ENCODE assay signal across 19 cellular contexts in the genomic region with DNA sequence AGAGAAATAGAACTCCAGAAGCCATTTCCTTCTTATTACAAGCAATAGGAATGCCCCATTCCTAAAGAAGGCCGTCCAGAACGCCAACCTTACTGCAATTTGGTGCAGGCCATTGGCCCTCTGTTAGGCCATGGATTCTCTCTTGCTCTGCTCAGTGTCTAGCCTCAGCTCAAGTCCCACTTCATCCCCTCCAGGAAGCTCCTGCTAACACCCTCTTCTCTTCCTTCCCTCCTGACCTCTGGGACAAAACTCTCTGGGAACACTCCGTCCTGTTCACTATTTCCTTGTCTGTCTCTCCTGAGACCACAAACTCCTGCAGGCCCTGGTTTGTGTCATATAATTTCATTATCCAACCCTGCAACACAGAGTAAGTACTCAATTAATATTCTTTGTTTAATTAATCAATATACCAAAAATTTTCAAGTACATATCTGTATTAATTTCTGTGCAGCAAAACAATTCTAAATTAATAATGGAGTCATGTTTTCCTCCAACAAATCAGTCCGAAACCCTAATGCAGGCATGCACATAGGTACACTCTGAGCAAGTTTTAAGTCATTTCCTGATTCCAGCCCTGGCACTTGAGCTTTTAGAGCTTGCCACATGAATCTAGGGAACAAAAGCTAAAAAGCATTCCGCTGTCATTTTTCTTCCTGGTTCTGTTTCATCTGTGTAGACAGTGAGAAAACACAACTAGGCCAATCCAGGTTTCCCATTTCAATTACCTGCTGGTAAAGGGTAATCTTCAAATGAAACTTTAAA.
DNase-seq lines count a peak whose midpoint lies in the region; ATAC-seq and TF ChIP-seq lines count a peak whose summit lies in the region.
"Had no signal": no experiment of that assay in that cellular context is flagged by ENCODE, and none has a peak within 500 bp of the region (broad histone marks: within the 10 kb centered on the region; RNA-seq: fewer than 3 reads in every experiment).

No MANE protein-coding gene starts in this region.

- H3K9me2 ChIP-seq in GM23338 (ENCODE audit: insufficient read depth), result peaks cover 4% of the 10 kb centered on the region; the same call in 1 of the 2 replicates

- 94% methylated on average over 5 of the region's 5 CpGs for WGBS in mammary epithelial cell (ENCODE audit: low coverage, missing lambda C conversion rate)
- WGBS in gastroesophageal sphincter (ENCODE audit: low coverage in 1 of 2), 2 donors, result 73 to 74% methylated on average over 5 of the region's 5 CpGs

- H3K4me3 Mint-ChIP-seq in GM23338 (no peak overlapping the region), mesothelial cell of epicardium (no peak overlapping the region)
- H3K4me3 Mint-ChIP-seq: activated naive CD8-positive, alpha-beta T cell; brain; CD8-positive, alpha-beta T cell had no signal

- in situ Hi-C loops in mammary epithelial cell (cut with MboI; ENCODE audit: low sequenced_read_pairs in 2 of 2), result no loop called here

- peaks cover 9% of the 10 kb centered on the region for H3K4me1 ChIP-seq in GM23338 (ENCODE audit: insufficient read depth)
- H3K4me1 ChIP-seq in mammary epithelial cell (ENCODE audit: insufficient read depth, low read length), result no peaks in the 10 kb centered on the region
- H3K4me1 ChIP-seq in gastroesophageal sphincter, result no peaks in the 10 kb centered on the region

- intact Hi-C loops in mammary epithelial cell (cut with micrococcal nuclease), result no loop called here

- H3K27me3 Mint-ChIP-seq in GM23338 (ENCODE audit: insufficient read depth, low read depth, poor library complexity) (no peaks in the 10 kb centered on the region), mesothelial cell of epicardium (ENCODE audit: low read depth) (no peaks in the 10 kb centered on the region)
- H3K27me3 Mint-ChIP-seq: activated naive CD8-positive, alpha-beta T cell had no signal

- no peaks in the 10 kb centered on the region for H3F3A ChIP-seq in GM23338 (replicated peaks; ENCODE audit: low read depth)

- H3K27me3 ChIP-seq in GM23338 (ENCODE audit: insufficient read depth) (no peaks in the 10 kb centered on the region), mammary epithelial cell (ENCODE audit: insufficient read depth, low read length) (no peaks in the 10 kb centered on the region), gastroesophageal sphincter (peaks cover 18% of the 10 kb centered on the region)

- H3K27ac Mint-ChIP-seq in GM23338, result no peak overlapping the region
- H3K27ac Mint-ChIP-seq in mesothelial cell of epicardium, result peak overlapping the region; percentile 73
- H3K27ac Mint-ChIP-seq: activated naive CD8-positive, alpha-beta T cell; brain; CD8-positive, alpha-beta T cell had no signal

- H3K4me2 ChIP-seq in GM23338, result no peak overlapping the region
- H3K4me2 ChIP-seq in mammary epithelial cell (ENCODE audit: insufficient read depth, low read depth, low read length), result no peak overlapping the region

- H4K20me1 ChIP-seq in GM23338 (replicated peaks; ENCODE audit: insufficient read depth) (no peaks in the 10 kb centered on the region), mammary epithelial cell (ENCODE audit: insufficient read depth, low read length) (no peaks in the 10 kb centered on the region)

- H3K36me3 Mint-ChIP-seq in GM23338 (ENCODE audit: low read depth) (no peaks in the 10 kb centered on the region), mesothelial cell of epicardium (no peaks in the 10 kb centered on the region)
- H3K36me3 Mint-ChIP-seq: activated naive CD8-positive, alpha-beta T cell; brain; CD8-positive, alpha-beta T cell had no signal

- no peaks in the 10 kb centered on the region for H3K79me2 ChIP-seq in GM23338 (replicated peaks; ENCODE audit: insufficient read depth)
- no peaks in the 10 kb centered on the region for H3K79me2 ChIP-seq in mammary epithelial cell (ENCODE audit: insufficient read depth, low read length)

- dilution Hi-C loops in mammary epithelial cell (cut with HindIII; ENCODE audit: low sequenced_read_pairs), result no loop called here

- no peak for TF ChIP-seq POLR2A in gastroesophageal sphincter (IDR thresholded peaks at IDR 0.05)

- H3K9ac ChIP-seq in mammary epithelial cell (ENCODE audit: insufficient read depth, low read length), result no peak overlapping the region

- H3K4me3 ChIP-seq in AG10803 (ENCODE audit: low read length), result no peak overlapping the region
- H3K4me3 ChIP-seq in GM23338, result no peak overlapping the region
- no peak overlapping the region for H3K4me3 ChIP-seq in mammary epithelial cell (replicated peaks in 1 of 3; ENCODE audit: insufficient read depth in 1 of 3, low read depth in 2 of 3, low read length in 3 of 3)
- no peak overlapping the region for H3K4me3 ChIP-seq in gastroesophageal sphincter
- H3K4me3 ChIP-seq: coronary artery had no signal

- H3K36me3 ChIP-seq in GM23338 (ENCODE audit: insufficient read depth), result no peaks in the 10 kb centered on the region
- H3K36me3 ChIP-seq in mammary epithelial cell (ENCODE audit: insufficient read depth, low read length), result no peaks in the 10 kb centered on the region
- no peaks in the 10 kb centered on the region for H3K36me3 ChIP-seq in gastroesophageal sphincter

- no peaks in the 10 kb centered on the region for H3K9me3 ChIP-seq in mammary epithelial cell (replicated peaks; ENCODE audit: insufficient read depth, low read length)
- H3K9me3 ChIP-seq in gastroesophageal sphincter, result no peaks in the 10 kb centered on the region

- no TSS peak for BruUV-seq in mammary epithelial cell (replicated peaks; lab: Mats Ljungman, UMichigan)

- DNase-seq in AG10803 (ENCODE audit: low read depth) (peak; percentile 8), GM23338 (ENCODE audit: low spot score) (no peak), mammary epithelial cell (no peak), mesothelial cell of epicardium (ENCODE audit: low spot score in 2 of 2, unreplicated experiment in 2 of 2) (no peak), NCI-H1105 (lab: John Stamatoyannopoulos, UW) (no peak), NCI-H82 (lab: John Stamatoyannopoulos, UW) (no peak)
- DNase-seq: activated T-cell treated with anti-CD3 and anti-CD28 coated beads, Interleukin-2, amount 50 U/mL, for 48 hours; CD8-positive, alpha-beta T cell; Karpas-422; NCI-H1092; NCI-H2171; stimulated activated CD4-positive, alpha-beta T cell treated with anti-CD3 and anti-CD28 coated beads, Interleukin-15, amount 100 ng/mL, for 24 hours; T1000 had no signal

- ATAC-seq in GM23338 (no peak), gastroesophageal sphincter (no peak)
- ATAC-seq: activated CD4-positive, CD25-positive, alpha-beta regulatory T cell treated with anti-CD3 and anti-CD28 coated beads, Interleukin-2, amount 50 U/mL, for 24 hours; CD8-positive, alpha-beta T cell; Panc1 had no signal

- H2AFZ ChIP-seq in GM23338 (0 out of 2 replicates have a peak overlapping the region, but pooled peaks have one; percentile 25), mammary epithelial cell (ENCODE audit: low read depth, low read length) (peak overlapping the region; percentile 22)

- TF ChIP-seq EP300 in gastroesophageal sphincter (IDR thresholded peaks at IDR 0.05), result no peak

- H3K27ac ChIP-seq in GM23338 (ENCODE audit: low read depth) (no peak overlapping the region), mammary epithelial cell (ENCODE audit: insufficient read depth, low read depth, low read length) (no peak overlapping the region), gastroesophageal sphincter (no peak overlapping the region)
- H3K27ac ChIP-seq: coronary artery had no signal

- peaks cover 17% of the 10 kb centered on the region for H3K4me1 Mint-ChIP-seq in GM23338
- H3K4me1 Mint-ChIP-seq in mesothelial cell of epicardium, result peaks cover 13% of the 10 kb centered on the region
- H3K4me1 Mint-ChIP-seq: brain had no signal

- H3K9me3 Mint-ChIP-seq in GM23338 (no peaks in the 10 kb centered on the region), mesothelial cell of epicardium (peaks cover 6% of the 10 kb centered on the region)
- H3K9me3 Mint-ChIP-seq: CD8-positive, alpha-beta T cell had no signal

- TF ChIP-seq CTCF in AG10803 (conservative IDR thresholded peaks at IDR 0.05; ENCODE audit: low read length) (no peak), GM23338 (conservative IDR thresholded peaks at IDR 0.05; ENCODE audit: low read depth in 2 of 2) (no peak), mammary epithelial cell (conservative IDR thresholded peaks at IDR 0.05 in 1 of 2, IDR thresholded peaks at IDR 0.05 in 1 of 2; ENCODE audit: extremely low read depth in 1 of 2, insufficient read depth in 1 of 2, low read depth in 1 of 2, low read length in 2 of 2) (no peak), mesothelial cell of epicardium (IDR thresholded peaks at IDR 0.05; ENCODE audit: unreplicated experiment) (no peak), gastroesophageal sphincter (IDR thresholded peaks at IDR 0.05) (no peak)

- CTCF ChIA-PET in mammary epithelial cell (lab: Charles Lee; ENCODE audit: low non-redundant PET), result no interaction called here

TF ChIP-seq in GM23338, 12 proteins besides CTCF, POLR2A, EP300 and RAD21 (continues in another document):
- no peak for TF ChIP-seq CREB1 (CRISPR knock-in tag; IDR thresholded peaks at IDR 0.05; ENCODE audit: low read depth)
- TF ChIP-seq JUNB (IDR thresholded peaks at IDR 0.05; ENCODE audit: unreplicated experiment), result no peak
